In the genomic region with DNA sequence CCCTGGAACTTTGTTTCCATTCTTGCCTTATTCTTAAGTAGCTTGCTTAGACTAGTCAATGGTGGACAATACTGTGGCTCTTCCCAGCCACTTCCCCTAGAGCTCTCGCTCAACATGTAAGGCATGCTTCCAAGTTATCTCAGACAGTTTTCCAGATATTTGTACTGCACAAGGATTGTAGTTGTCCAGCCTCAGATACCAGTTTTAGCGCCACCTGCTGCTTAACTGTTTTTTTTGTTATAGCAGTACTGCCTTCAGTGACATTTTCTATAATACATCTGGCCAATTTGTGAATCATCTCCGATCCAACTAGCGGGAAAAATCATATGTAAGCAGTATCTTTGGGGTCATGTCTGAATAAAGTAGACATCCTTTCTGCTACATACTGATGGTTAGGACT, we compare ENCODE assay signal across 9 cellular contexts.
DNase-seq lines count a peak whose midpoint lies in the region; ATAC-seq and TF ChIP-seq lines count a peak whose summit lies in the region.
"Had no signal": no experiment of that assay in that cellular context is flagged by ENCODE, and none has a peak within 500 bp of the region (broad histone marks: within the 10 kb centered on the region; RNA-seq: fewer than 3 reads in every experiment).

No MANE protein-coding gene starts in this region.

- H3K9me3 Mint-ChIP-seq in GM23338: no peaks in the 10 kb centered on the region

- H3K9me3 ChIP-seq in spleen: no peaks in the 10 kb centered on the region

- peaks cover 3% of the 10 kb centered on the region; the same call in 2 of the 3 replicates for H3K4me1 Mint-ChIP-seq in GM23338

- H3K4me3 Mint-ChIP-seq in GM23338: no peak overlapping the region

- H3K27me3 ChIP-seq in GM23338 (ENCODE audit: insufficient read depth) (no peaks in the 10 kb centered on the region), foreskin keratinocyte (no peaks in the 10 kb centered on the region), spleen (replicated peaks in 1 of 7) (no peaks in the 10 kb centered on the region)

- no peaks in the 10 kb centered on the region for H3K36me3 ChIP-seq in GM23338 (ENCODE audit: insufficient read depth)
- no peaks in the 10 kb centered on the region for H3K36me3 ChIP-seq in spleen

- no peaks in the 10 kb centered on the region for H3K9me2 ChIP-seq in GM23338 (ENCODE audit: insufficient read depth)

- H3K4me2 ChIP-seq in GM23338: no peak overlapping the region

- 61 to 78% (median 64%) methylated on average over 4 of the region's 4 CpGs for WGBS in spleen, 5 donors

- peak; percentile 59 for ATAC-seq in GM23338
- ATAC-seq in foreskin keratinocyte: peak; percentile 84

- H3K79me2 ChIP-seq in GM23338 (replicated peaks; ENCODE audit: insufficient read depth): no peaks in the 10 kb centered on the region

- H3K27ac Mint-ChIP-seq in GM23338: no peak overlapping the region

- intact Hi-C loops in spleen (cut with DNase I; ENCODE audit: low total_unique reads): loop anchor here (10.0 kb wide), 2 partner anchors 88 to 528 kb away; no protein-coding TSS in a partner anchor

- peak; percentile 83 for DNase-seq in DMS53 (lab: John Stamatoyannopoulos, UW)
- DNase-seq in GM23338 (ENCODE audit: low spot score): peak; percentile 66
- peak; percentile 77 for DNase-seq in OCI-M1 (lab: John Stamatoyannopoulos, UW)
- DNase-seq in foreskin keratinocyte: peak; percentile 18 to 44
- no peak for DNase-seq in spleen
- no peak for DNase-seq in KG1 (lab: John Stamatoyannopoulos, UW)
- DNase-seq in mucosa of gallbladder (ENCODE audit: low spot score): no peak
- DNase-seq in coronary artery (ENCODE audit: low spot score): no peak

- TF ChIP-seq CTCF in GM23338 (conservative IDR thresholded peaks at IDR 0.05; ENCODE audit: low read depth in 2 of 2): peak; percentile 64 to 73; a peak in 3 of 4 replicates
- peak; percentile 68 for TF ChIP-seq CTCF in foreskin keratinocyte (conservative IDR thresholded peaks at IDR 0.05)
- TF ChIP-seq CTCF in spleen (IDR thresholded peaks at IDR 0.05 in 8 of 11, conservative IDR thresholded peaks at IDR 0.05 in 3 of 11): peak in 7 of 11 experiments; percentile 18 to 38 (median 25)
- no peak for TF ChIP-seq CTCF in coronary artery (IDR thresholded peaks at IDR 0.05)

- no peak for TF ChIP-seq POLR2A in spleen (IDR thresholded peaks at IDR 0.05)

- H3K36me3 Mint-ChIP-seq in GM23338 (ENCODE audit: low read depth): no peaks in the 10 kb centered on the region

- peak overlapping the region; percentile 15; the same call in 1 of the 2 replicates for H2AFZ ChIP-seq in GM23338

- no peaks in the 10 kb centered on the region for H3F3A ChIP-seq in GM23338 (replicated peaks; ENCODE audit: low read depth)

- no peak overlapping the region for H3K27ac ChIP-seq in GM23338 (ENCODE audit: low read depth)
- no peak overlapping the region for H3K27ac ChIP-seq in foreskin keratinocyte
- no peak overlapping the region for H3K27ac ChIP-seq in spleen
- H3K27ac ChIP-seq in coronary artery: no peak overlapping the region
- H3K27ac ChIP-seq: SK-N-MC had no signal

- no peaks in the 10 kb centered on the region for H4K20me1 ChIP-seq in GM23338 (replicated peaks; ENCODE audit: insufficient read depth)

- no peaks in the 10 kb centered on the region for H3K4me1 ChIP-seq in GM23338 (ENCODE audit: insufficient read depth)
- no peaks in the 10 kb centered on the region for H3K4me1 ChIP-seq in foreskin keratinocyte
- H3K4me1 ChIP-seq in spleen: no peaks in the 10 kb centered on the region

- no peaks in the 10 kb centered on the region for H3K27me3 Mint-ChIP-seq in GM23338 (ENCODE audit: insufficient read depth, low read depth, poor library complexity)

- H3K4me3 ChIP-seq in GM23338 (no peak overlapping the region), spleen (no peak overlapping the region), coronary artery (no peak overlapping the region)
- H3K4me3 ChIP-seq: SK-N-MC had no signal

TF ChIP-seq in GM23338, 12 proteins besides CTCF, POLR2A, EP300 and RAD21:
- no peak for TF ChIP-seq ZNF331 (CRISPR knock-in tag; IDR thresholded peaks at IDR 0.05; ENCODE audit: low read depth)
- TF ChIP-seq, protein P1, sequence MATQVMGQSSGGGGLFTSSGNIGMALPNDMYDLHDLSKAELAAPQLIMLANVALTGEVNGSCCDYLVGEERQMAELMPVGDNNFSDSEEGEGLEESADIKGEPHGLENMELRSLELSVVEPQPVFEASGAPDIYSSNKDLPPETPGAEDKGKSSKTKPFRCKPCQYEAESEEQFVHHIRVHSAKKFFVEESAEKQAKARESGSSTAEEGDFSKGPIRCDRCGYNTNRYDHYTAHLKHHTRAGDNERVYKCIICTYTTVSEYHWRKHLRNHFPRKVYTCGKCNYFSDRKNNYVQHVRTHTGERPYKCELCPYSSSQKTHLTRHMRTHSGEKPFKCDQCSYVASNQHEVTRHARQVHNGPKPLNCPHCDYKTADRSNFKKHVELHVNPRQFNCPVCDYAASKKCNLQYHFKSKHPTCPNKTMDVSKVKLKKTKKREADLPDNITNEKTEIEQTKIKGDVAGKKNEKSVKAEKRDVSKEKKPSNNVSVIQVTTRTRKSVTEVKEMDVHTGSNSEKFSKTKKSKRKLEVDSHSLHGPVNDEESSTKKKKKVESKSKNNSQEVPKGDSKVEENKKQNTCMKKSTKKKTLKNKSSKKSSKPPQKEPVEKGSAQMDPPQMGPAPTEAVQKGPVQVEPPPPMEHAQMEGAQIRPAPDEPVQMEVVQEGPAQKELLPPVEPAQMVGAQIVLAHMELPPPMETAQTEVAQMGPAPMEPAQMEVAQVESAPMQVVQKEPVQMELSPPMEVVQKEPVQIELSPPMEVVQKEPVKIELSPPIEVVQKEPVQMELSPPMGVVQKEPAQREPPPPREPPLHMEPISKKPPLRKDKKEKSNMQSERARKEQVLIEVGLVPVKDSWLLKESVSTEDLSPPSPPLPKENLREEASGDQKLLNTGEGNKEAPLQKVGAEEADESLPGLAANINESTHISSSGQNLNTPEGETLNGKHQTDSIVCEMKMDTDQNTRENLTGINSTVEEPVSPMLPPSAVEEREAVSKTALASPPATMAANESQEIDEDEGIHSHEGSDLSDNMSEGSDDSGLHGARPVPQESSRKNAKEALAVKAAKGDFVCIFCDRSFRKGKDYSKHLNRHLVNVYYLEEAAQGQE (IDR thresholded peaks at IDR 0.05; ENCODE audit: unreplicated experiment): no peak
- no peak for TF ChIP-seq STAT1 (IDR thresholded peaks at IDR 0.05; ENCODE audit: unreplicated experiment)
- TF ChIP-seq EZH2phosphoT487 (IDR thresholded peaks at IDR 0.05; ENCODE audit: unreplicated experiment): no peak
- no peak for TF ChIP-seq EZH2 (IDR thresholded peaks at IDR 0.05; ENCODE audit: low read depth, unreplicated experiment)

Comparison
In these comparisons a context has a peak if more than half of its experiments do, and no peak if none do; other contexts are left out.
1. DNase-seq: peak in DMS53 (single experiment), GM23338 (single experiment), OCI-M1 (single experiment) and foreskin keratinocyte (2 of 2); none in spleen (single experiment), KG1 (single experiment), mucosa of gallbladder (single experiment) and coronary artery (single experiment).